In genomic region chr10:103691267-103691666, GRCh38 we compare ENCODE assay signal across 1 cellular context.
TF ChIP-seq lines count a peak whose summit lies in the region.

No MANE protein-coding gene starts in this region.

TF ChIP-seq in SK-N-SH treated with all-trans-retinoic acid at 6 μM for 48 hours, 23 proteins besides CTCF, POLR2A, EP300 and RAD21 (continued from another document):
- TF ChIP-seq POU6F1 (CRISPR knock-in tag; IDR thresholded peaks at IDR 0.05; ENCODE audit: borderline replicate concordance, low read depth) (no peak), BACH2 (CRISPR knock-in tag; IDR thresholded peaks at IDR 0.05; ENCODE audit: borderline replicate concordance) (no peak), TSHZ2 (CRISPR knock-in tag; IDR thresholded peaks at IDR 0.05) (no peak), ZFP30 (CRISPR knock-in tag; IDR thresholded peaks at IDR 0.05) (no peak), PATZ1 (CRISPR knock-in tag; IDR thresholded peaks at IDR 0.05; ENCODE audit: borderline replicate concordance) (no peak), ZNF70 (CRISPR knock-in tag; IDR thresholded peaks at IDR 0.05) (no peak), SNAI2 (CRISPR knock-in tag; IDR thresholded peaks at IDR 0.05) (no peak), ARNTL (CRISPR knock-in tag; IDR thresholded peaks at IDR 0.05; ENCODE audit: borderline replicate concordance, low read depth) (no peak)
